10 cellular contexts compared by ENCODE assay signal in the genomic region with DNA sequence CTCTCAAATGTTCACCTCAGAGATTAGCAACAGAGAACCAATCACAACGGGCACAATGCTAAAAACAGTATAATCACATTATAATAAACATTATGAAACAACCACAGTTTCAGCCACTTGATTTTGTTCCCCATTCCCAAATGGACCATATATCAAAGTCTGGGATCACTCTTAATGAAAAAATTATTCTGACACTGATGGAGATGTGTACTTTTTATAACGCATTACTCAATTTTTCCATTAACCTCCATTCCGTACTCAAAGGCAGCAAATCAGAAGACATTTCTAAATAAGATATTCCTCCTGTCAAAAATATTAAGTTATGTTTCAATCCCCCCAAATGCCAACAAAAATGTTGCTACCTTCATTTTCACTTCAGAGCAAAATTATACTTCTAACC. TPM values are rescaled to one million over a fixed set of nuclear protein-coding genes. Genes with fewer than 3 reads are reported as not detected.
DNase-seq lines count a peak whose midpoint lies in the region; ATAC-seq and TF ChIP-seq lines count a peak whose summit lies in the region.
"Had no signal": no experiment of that assay in that cellular context is flagged by ENCODE, and none has a peak within 500 bp of the region (broad histone marks: within the 10 kb centered on the region; RNA-seq: fewer than 3 reads in every experiment).

No MANE protein-coding gene starts in this region.

- no peak for ATAC-seq in activated B cell treated with CpG ODN at 0.5 μM for 24 hours (ENCODE audit: low read depth)
- no peak for ATAC-seq in stimulated activated effector memory CD8-positive, alpha-beta T cell treated with anti-CD3 and anti-CD28 coated beads, Interleukin-12 subunit alpha, Interleukin-12 subunit beta, amount 100 ng/mL, for 72 hours

- peak overlapping the region; percentile 18 for H3K4me3 ChIP-seq in fibroblast of the aortic adventitia (ENCODE audit: low read depth, low read length)
- H3K4me3 ChIP-seq: thyroid gland had no signal

- H3K27me3 Mint-ChIP-seq in activated CD4-positive, alpha-beta T cell treated with anti-CD3 and anti-CD28 coated beads, Interleukin-2, amount 10 ng/mL, durations not matched to agents 24 days and 14 days: no peaks in the 10 kb centered on the region
- no peaks in the 10 kb centered on the region for H3K27me3 Mint-ChIP-seq in activated B cell treated with CpG ODN at 0.5 μM for 24 hours

- no peak for TF ChIP-seq CTCF in activated B cell treated with CpG ODN at 0.5 μM for 24 hours (IDR thresholded peaks at IDR 0.05)
- no peak for TF ChIP-seq CTCF in fibroblast of the aortic adventitia (IDR thresholded peaks at IDR 0.05; ENCODE audit: insufficient read depth, low read length)

- H3K4me3 Mint-ChIP-seq in activated CD4-positive, alpha-beta T cell treated with anti-CD3 and anti-CD28 coated beads, Interleukin-2, amount 10 ng/mL, durations not matched to agents 24 days and 14 days: peak overlapping the region; percentile 91
- H3K4me3 Mint-ChIP-seq in activated B cell treated with CpG ODN at 0.5 μM for 24 hours: peak overlapping the region; percentile 94
- H3K4me3 Mint-ChIP-seq in stimulated activated effector memory CD8-positive, alpha-beta T cell treated with anti-CD3 and anti-CD28 coated beads, Interleukin-12 subunit alpha, Interleukin-12 subunit beta, amount 100 ng/mL, for 72 hours: peak overlapping the region; percentile 95

- POLR2A ChIA-PET in activated B cell treated with CpG ODN at 0.5 μM for 24 hours (lab: Charles Lee): interaction anchor here (0.5 to 1.7 kb wide), 2 partner anchors 15 to 46 kb away, joined by 3 to 7 read pairs; a partner anchor contains a TSS

- peaks cover 54% of the 10 kb centered on the region for H3K4me1 Mint-ChIP-seq in activated CD4-positive, alpha-beta T cell treated with anti-CD3 and anti-CD28 coated beads, Interleukin-2, amount 10 ng/mL, durations not matched to agents 24 days and 14 days
- H3K4me1 Mint-ChIP-seq in activated B cell treated with CpG ODN at 0.5 μM for 24 hours: peaks cover 72% of the 10 kb centered on the region
- peaks cover 72% of the 10 kb centered on the region for H3K4me1 Mint-ChIP-seq in stimulated activated effector memory CD8-positive, alpha-beta T cell treated with anti-CD3 and anti-CD28 coated beads, Interleukin-12 subunit alpha, Interleukin-12 subunit beta, amount 100 ng/mL, for 72 hours

- H3K36me3 Mint-ChIP-seq in activated CD4-positive, alpha-beta T cell treated with anti-CD3 and anti-CD28 coated beads, Interleukin-2, amount 10 ng/mL, durations not matched to agents 24 days and 14 days (ENCODE audit: low read depth): peaks cover 49% of the 10 kb centered on the region
- H3K36me3 Mint-ChIP-seq in activated B cell treated with CpG ODN at 0.5 μM for 24 hours (ENCODE audit: low read depth): peaks cover 28% of the 10 kb centered on the region
- peaks cover 66% of the 10 kb centered on the region for H3K36me3 Mint-ChIP-seq in stimulated activated effector memory CD8-positive, alpha-beta T cell treated with anti-CD3 and anti-CD28 coated beads, Interleukin-12 subunit alpha, Interleukin-12 subunit beta, amount 100 ng/mL, for 72 hours

- CTCF ChIA-PET in activated B cell treated with CpG ODN at 0.5 μM for 24 hours (lab: Charles Lee): no interaction called here

- no peak for DNase-seq in activated CD4-positive, alpha-beta T cell treated with anti-CD3 and anti-CD28 coated beads, Interleukin-2, amount 10 ng/mL, durations not matched to agents 24 days and 14 days
- DNase-seq in activated CD4-positive, alpha-beta T cell treated with anti-CD3 and anti-CD28 coated beads for 48 hours: no peak
- no peak for DNase-seq in activated B cell treated with CpG ODN at 0.5 μM for 24 hours
- DNase-seq in fibroblast of the aortic adventitia (ENCODE audit: low read depth): no peak
- no peak for DNase-seq in stimulated activated effector memory CD8-positive, alpha-beta T cell treated with anti-CD3 and anti-CD28 coated beads, Interleukin-12 subunit alpha, Interleukin-12 subunit beta, amount 100 ng/mL, for 72 hours (ENCODE audit: low spot score in 2 of 2)
- DNase-seq in NCI-H774 (lab: John Stamatoyannopoulos, UW): no peak
- DNase-seq in HuH-7.5 (ENCODE audit: low spot score): no peak
- DNase-seq in globus pallidus (ENCODE audit: low spot score): no peak
- DNase-seq: AML-193, thyroid gland had no signal

- intact Hi-C loops in activated CD4-positive, alpha-beta T cell treated with anti-CD3 and anti-CD28 coated beads, Interleukin-2, amount 10 ng/mL, durations not matched to agents 24 days and 14 days (cut with micrococcal nuclease): loop anchor here (1.0 to 5.0 kb wide), 3 partner anchors 46 to 290 kb away; a partner anchor contains a TSS
- intact Hi-C loops in activated B cell treated with CpG ODN at 0.5 μM for 24 hours (cut with micrococcal nuclease): loop anchor here (5.0 kb wide), 1 partner anchor 60 kb away; no protein-coding TSS in a partner anchor

- no peaks in the 10 kb centered on the region for H3K9me3 Mint-ChIP-seq in activated CD4-positive, alpha-beta T cell treated with anti-CD3 and anti-CD28 coated beads, Interleukin-2, amount 10 ng/mL, durations not matched to agents 24 days and 14 days
- no peaks in the 10 kb centered on the region for H3K9me3 Mint-ChIP-seq in activated B cell treated with CpG ODN at 0.5 μM for 24 hours
- no peaks in the 10 kb centered on the region for H3K9me3 Mint-ChIP-seq in stimulated activated effector memory CD8-positive, alpha-beta T cell treated with anti-CD3 and anti-CD28 coated beads, Interleukin-12 subunit alpha, Interleukin-12 subunit beta, amount 100 ng/mL, for 72 hours

- H3K27ac Mint-ChIP-seq in activated CD4-positive, alpha-beta T cell treated with anti-CD3 and anti-CD28 coated beads, Interleukin-2, amount 10 ng/mL, durations not matched to agents 24 days and 14 days: peak overlapping the region; percentile 99
- peak overlapping the region; percentile 38 for H3K27ac Mint-ChIP-seq in activated B cell treated with CpG ODN at 0.5 μM for 24 hours
- peak overlapping the region; percentile 99 for H3K27ac Mint-ChIP-seq in stimulated activated effector memory CD8-positive, alpha-beta T cell treated with anti-CD3 and anti-CD28 coated beads, Interleukin-12 subunit alpha, Interleukin-12 subunit beta, amount 100 ng/mL, for 72 hours

RNA-seq across cellular contexts. Expression of a gene that starts 2.8 kb away (rescaled TPM):
- total RNA-seq in activated CD4-positive, alpha-beta T cell treated with anti-CD3 and anti-CD28 coated beads, Interleukin-2, amount 10 ng/mL, durations not matched to agents 24 days and 14 days: 317 and 318 TPM in 2 replicates
- 234 and 264 TPM in 2 replicates for total RNA-seq in activated B cell treated with CpG ODN at 0.5 μM for 24 hours
- 127 and 154 TPM in 2 replicates for total RNA-seq in fibroblast of the aortic adventitia (ENCODE audit: low replicate concordance)

RNA-seq across cellular contexts. Expression of a gene that starts 2.8 kb away (rescaled TPM):
- 148 and 151 TPM in 2 replicates for total RNA-seq in activated CD4-positive, alpha-beta T cell treated with anti-CD3 and anti-CD28 coated beads, Interleukin-2, amount 10 ng/mL, durations not matched to agents 24 days and 14 days
- total RNA-seq in activated B cell treated with CpG ODN at 0.5 μM for 24 hours (129 and 139 TPM in 2 replicates), fibroblast of the aortic adventitia (ENCODE audit: low replicate concordance) (49.0 and 65.4 TPM in 2 replicates)

RNA-seq across cellular contexts. Expression of a gene that starts 37.2 kb away (rescaled TPM):
- total RNA-seq in activated CD4-positive, alpha-beta T cell treated with anti-CD3 and anti-CD28 coated beads, Interleukin-2, amount 10 ng/mL, durations not matched to agents 24 days and 14 days: 41.3 and 42.8 TPM in 2 replicates
- 27.1 and 30.6 TPM in 2 replicates for total RNA-seq in activated B cell treated with CpG ODN at 0.5 μM for 24 hours
- total RNA-seq in fibroblast of the aortic adventitia (ENCODE audit: low replicate concordance): 5.3 and 19.9 TPM in 2 replicates

RNA-seq across cellular contexts. Expression of a gene that starts 37.3 kb away (rescaled TPM):
- 82.3 and 94.9 TPM in 2 replicates for total RNA-seq in activated CD4-positive, alpha-beta T cell treated with anti-CD3 and anti-CD28 coated beads, Interleukin-2, amount 10 ng/mL, durations not matched to agents 24 days and 14 days
- total RNA-seq in activated B cell treated with CpG ODN at 0.5 μM for 24 hours (96.8 and 131 TPM in 2 replicates), fibroblast of the aortic adventitia (ENCODE audit: low replicate concordance) (164 and 214 TPM in 2 replicates)

RNA-seq across cellular contexts. Expression of a gene that starts 46.3 kb away (rescaled TPM):
- 3.5 and 5.2 TPM in 2 replicates for total RNA-seq in activated CD4-positive, alpha-beta T cell treated with anti-CD3 and anti-CD28 coated beads, Interleukin-2, amount 10 ng/mL, durations not matched to agents 24 days and 14 days
- total RNA-seq in activated B cell treated with CpG ODN at 0.5 μM for 24 hours: 1.5 and 2.2 TPM in 2 replicates
- total RNA-seq in fibroblast of the aortic adventitia (ENCODE audit: low replicate concordance): 2.2 and 4.7 TPM in 2 replicates

Comparison
In these comparisons a context has a peak if more than half of its experiments do, and no peak if none do; other contexts are left out.
1. H3K27ac Mint-ChIP-seq: peak in every context shown above with its lines; median percentile 99 in activated CD4-positive, alpha-beta T cell treated with anti-CD3 and anti-CD28 coated beads, Interleukin-2, amount 10 ng/mL, durations not matched to agents 24 days and 14 days; 99 in stimulated activated effector memory CD8-positive, alpha-beta T cell treated with anti-CD3 and anti-CD28 coated beads, Interleukin-12 subunit alpha, Interleukin-12 subunit beta, amount 100 ng/mL, for 72 hours; 38 in activated B cell treated with CpG ODN at 0.5 μM for 24 hours.